In the genomic region with DNA sequence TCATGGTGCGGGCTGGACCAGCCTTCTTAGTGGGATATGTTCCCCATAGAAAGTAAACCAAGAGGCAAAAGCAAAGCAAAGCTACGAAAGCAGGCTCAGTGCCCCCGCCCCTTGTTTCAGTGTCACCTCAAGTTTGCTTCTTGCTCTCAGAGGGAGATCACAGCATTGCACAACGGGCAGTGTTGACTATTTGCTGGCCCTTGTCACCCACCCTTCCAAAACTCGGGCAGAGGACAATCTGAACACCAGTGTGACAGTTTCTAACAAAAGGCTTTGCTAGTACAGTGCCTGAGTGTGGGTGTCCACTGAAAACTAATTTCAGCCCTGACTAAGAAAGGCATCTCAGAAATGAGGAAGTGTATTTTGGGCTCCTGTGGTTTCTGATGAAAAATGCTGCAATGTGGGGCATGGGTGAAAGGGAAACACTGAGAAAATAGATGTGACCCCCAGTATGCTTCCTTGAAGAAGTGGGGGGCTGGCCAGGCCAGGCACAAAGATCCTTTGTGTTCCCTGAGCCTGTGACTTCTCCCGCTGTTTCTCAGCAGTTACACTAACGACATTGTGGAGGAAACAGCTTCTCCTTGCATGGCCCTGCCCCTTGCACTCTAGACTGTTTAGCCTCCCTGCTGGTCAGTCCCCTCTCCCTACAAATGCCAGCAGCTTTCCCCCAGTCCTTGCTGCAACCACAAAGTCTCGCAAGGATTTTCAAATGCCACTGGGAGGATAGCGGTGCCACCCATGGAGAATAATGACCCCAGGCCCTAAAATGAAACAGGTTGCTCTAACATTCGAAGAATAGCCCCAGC, we compare ENCODE assay signal across 1 cellular context.
TF ChIP-seq lines count a peak whose summit lies in the region.

No MANE protein-coding gene starts in this region.

TF ChIP-seq in GM12878, 131 proteins besides CTCF, POLR2A, EP300 and RAD21 (continued from another document and continues in another):
- TF ChIP-seq BHLHE40 (IDR thresholded peaks at IDR 0.05; ENCODE audit: borderline replicate concordance in 1 of 2, low read depth in 2 of 2, low read length in 1 of 2) = peak; percentile 27 to 43; a peak in 1 of 4 replicates
- no peak for TF ChIP-seq HDGF (IDR thresholded peaks at IDR 0.05)
- TF ChIP-seq MTA3 (IDR thresholded peaks at IDR 0.05; ENCODE audit: borderline replicate concordance, low read length) = peak; percentile 94; the same call in 1 of the 2 replicates
- peak; percentile 89 for TF ChIP-seq CREM (IDR thresholded peaks at IDR 0.05; ENCODE audit: low read depth)
- peak; percentile 61 for TF ChIP-seq ATF7 (IDR thresholded peaks at IDR 0.05; ENCODE audit: low read depth)
- TF ChIP-seq SMC3 (IDR thresholded peaks at IDR 0.05; ENCODE audit: borderline replicate concordance, low read length) = peak; percentile 1; the same call in 1 of the 2 replicates
- TF ChIP-seq, protein P1, sequence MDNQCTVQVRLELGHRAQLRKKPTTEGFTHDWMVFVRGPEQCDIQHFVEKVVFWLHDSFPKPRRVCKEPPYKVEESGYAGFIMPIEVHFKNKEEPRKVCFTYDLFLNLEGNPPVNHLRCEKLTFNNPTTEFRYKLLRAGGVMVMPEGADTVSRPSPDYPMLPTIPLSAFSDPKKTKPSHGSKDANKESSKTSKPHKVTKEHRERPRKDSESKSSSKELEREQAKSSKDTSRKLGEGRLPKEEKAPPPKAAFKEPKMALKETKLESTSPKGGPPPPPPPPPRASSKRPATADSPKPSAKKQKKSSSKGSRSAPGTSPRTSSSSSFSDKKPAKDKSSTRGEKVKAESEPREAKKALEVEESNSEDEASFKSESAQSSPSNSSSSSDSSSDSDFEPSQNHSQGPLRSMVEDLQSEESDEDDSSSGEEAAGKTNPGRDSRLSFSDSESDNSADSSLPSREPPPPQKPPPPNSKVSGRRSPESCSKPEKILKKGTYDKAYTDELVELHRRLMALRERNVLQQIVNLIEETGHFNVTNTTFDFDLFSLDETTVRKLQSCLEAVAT (IDR thresholded peaks at IDR 0.05) = peak; percentile 76
- no peak for TF ChIP-seq NFYA (IDR thresholded peaks at IDR 0.05; ENCODE audit: borderline replicate concordance, low read depth, low read length)
- TF ChIP-seq POLR2AphosphoS5 (IDR thresholded peaks at IDR 0.05; ENCODE audit: low read length) = peak; percentile 77
- TF ChIP-seq, protein P2, sequence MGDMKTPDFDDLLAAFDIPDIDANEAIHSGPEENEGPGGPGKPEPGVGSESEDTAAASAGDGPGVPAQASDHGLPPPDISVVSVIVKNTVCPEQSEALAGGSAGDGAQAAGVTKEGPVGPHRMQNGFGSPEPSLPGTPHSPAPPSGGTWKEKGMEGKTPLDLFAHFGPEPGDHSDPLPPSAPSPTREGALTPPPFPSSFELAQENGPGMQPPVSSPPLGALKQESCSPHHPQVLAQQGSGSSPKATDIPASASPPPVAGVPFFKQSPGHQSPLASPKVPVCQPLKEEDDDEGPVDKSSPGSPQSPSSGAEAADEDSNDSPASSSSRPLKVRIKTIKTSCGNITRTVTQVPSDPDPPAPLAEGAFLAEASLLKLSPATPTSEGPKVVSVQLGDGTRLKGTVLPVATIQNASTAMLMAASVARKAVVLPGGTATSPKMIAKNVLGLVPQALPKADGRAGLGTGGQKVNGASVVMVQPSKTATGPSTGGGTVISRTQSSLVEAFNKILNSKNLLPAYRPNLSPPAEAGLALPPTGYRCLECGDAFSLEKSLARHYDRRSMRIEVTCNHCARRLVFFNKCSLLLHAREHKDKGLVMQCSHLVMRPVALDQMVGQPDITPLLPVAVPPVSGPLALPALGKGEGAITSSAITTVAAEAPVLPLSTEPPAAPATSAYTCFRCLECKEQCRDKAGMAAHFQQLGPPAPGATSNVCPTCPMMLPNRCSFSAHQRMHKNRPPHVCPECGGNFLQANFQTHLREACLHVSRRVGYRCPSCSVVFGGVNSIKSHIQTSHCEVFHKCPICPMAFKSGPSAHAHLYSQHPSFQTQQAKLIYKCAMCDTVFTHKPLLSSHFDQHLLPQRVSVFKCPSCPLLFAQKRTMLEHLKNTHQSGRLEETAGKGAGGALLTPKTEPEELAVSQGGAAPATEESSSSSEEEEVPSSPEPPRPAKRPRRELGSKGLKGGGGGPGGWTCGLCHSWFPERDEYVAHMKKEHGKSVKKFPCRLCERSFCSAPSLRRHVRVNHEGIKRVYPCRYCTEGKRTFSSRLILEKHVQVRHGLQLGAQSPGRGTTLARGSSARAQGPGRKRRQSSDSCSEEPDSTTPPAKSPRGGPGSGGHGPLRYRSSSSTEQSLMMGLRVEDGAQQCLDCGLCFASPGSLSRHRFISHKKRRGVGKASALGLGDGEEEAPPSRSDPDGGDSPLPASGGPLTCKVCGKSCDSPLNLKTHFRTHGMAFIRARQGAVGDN (IDR thresholded peaks at IDR 0.05) = 0 out of 2 replicates have a peak, but pooled peaks have one; percentile 13
- no peak for TF ChIP-seq CHD4 (IDR thresholded peaks at IDR 0.05)
- peak; percentile 66; the same call in 1 of the 2 replicates for TF ChIP-seq JUND (IDR thresholded peaks at IDR 0.05; ENCODE audit: low read depth, low read length)
- TF ChIP-seq ZNF384 (IDR thresholded peaks at IDR 0.05; ENCODE audit: borderline replicate concordance, low read depth, low read length) = no peak
- TF ChIP-seq GABPA (IDR thresholded peaks at IDR 0.05; ENCODE audit: low read depth) = no peak
- peak; percentile 92 for TF ChIP-seq EED (IDR thresholded peaks at IDR 0.05; ENCODE audit: low read depth)
- TF ChIP-seq NR2F1 (conservative IDR thresholded peaks at IDR 0.05) = peak; percentile 51; the same call in 1 of the 2 replicates
- TF ChIP-seq, protein P3, sequence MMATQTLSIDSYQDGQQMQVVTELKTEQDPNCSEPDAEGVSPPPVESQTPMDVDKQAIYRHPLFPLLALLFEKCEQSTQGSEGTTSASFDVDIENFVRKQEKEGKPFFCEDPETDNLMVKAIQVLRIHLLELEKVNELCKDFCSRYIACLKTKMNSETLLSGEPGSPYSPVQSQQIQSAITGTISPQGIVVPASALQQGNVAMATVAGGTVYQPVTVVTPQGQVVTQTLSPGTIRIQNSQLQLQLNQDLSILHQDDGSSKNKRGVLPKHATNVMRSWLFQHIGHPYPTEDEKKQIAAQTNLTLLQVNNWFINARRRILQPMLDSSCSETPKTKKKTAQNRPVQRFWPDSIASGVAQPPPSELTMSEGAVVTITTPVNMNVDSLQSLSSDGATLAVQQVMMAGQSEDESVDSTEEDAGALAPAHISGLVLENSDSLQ (IDR thresholded peaks at IDR 0.05) = peak; percentile 34; the same call in 1 of the 2 replicates
- TF ChIP-seq, protein P4, sequence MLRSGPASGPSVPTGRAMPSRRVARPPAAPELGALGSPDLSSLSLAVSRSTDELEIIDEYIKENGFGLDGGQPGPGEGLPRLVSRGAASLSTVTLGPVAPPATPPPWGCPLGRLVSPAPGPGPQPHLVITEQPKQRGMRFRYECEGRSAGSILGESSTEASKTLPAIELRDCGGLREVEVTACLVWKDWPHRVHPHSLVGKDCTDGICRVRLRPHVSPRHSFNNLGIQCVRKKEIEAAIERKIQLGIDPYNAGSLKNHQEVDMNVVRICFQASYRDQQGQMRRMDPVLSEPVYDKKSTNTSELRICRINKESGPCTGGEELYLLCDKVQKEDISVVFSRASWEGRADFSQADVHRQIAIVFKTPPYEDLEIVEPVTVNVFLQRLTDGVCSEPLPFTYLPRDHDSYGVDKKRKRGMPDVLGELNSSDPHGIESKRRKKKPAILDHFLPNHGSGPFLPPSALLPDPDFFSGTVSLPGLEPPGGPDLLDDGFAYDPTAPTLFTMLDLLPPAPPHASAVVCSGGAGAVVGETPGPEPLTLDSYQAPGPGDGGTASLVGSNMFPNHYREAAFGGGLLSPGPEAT (IDR thresholded peaks at IDR 0.05; ENCODE audit: low read depth) = peak; percentile 64; the same call in 1 of the 2 replicates
- 0 out of 2 replicates have a peak, but pooled peaks have one; percentile 63 for TF ChIP-seq RCOR1 (conservative IDR thresholded peaks at IDR 0.05; ENCODE audit: low read depth, low read length)
- TF ChIP-seq, protein P5, sequence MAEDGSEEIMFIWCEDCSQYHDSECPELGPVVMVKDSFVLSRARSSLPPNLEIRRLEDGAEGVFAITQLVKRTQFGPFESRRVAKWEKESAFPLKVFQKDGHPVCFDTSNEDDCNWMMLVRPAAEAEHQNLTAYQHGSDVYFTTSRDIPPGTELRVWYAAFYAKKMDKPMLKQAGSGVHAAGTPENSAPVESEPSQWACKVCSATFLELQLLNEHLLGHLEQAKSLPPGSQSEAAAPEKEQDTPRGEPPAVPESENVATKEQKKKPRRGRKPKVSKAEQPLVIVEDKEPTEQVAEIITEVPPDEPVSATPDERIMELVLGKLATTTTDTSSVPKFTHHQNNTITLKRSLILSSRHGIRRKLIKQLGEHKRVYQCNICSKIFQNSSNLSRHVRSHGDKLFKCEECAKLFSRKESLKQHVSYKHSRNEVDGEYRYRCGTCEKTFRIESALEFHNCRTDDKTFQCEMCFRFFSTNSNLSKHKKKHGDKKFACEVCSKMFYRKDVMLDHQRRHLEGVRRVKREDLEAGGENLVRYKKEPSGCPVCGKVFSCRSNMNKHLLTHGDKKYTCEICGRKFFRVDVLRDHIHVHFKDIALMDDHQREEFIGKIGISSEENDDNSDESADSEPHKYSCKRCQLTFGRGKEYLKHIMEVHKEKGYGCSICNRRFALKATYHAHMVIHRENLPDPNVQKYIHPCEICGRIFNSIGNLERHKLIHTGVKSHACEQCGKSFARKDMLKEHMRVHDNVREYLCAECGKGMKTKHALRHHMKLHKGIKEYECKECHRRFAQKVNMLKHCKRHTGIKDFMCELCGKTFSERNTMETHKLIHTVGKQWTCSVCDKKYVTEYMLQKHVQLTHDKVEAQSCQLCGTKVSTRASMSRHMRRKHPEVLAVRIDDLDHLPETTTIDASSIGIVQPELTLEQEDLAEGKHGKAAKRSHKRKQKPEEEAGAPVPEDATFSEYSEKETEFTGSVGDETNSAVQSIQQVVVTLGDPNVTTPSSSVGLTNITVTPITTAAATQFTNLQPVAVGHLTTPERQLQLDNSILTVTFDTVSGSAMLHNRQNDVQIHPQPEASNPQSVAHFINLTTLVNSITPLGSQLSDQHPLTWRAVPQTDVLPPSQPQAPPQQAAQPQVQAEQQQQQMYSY (CRISPR knock-in tag; IDR thresholded peaks at IDR 0.05) = no peak
- peak; percentile 100 for TF ChIP-seq SPI1 (IDR thresholded peaks at IDR 0.05; ENCODE audit: borderline replicate concordance, insufficient read depth, low read depth, low read length)
- peak; percentile 90; the same call in 1 of the 2 replicates for TF ChIP-seq ZBED1 (IDR thresholded peaks at IDR 0.05; ENCODE audit: borderline replicate concordance)
- 0 out of 4 replicates have a peak, but pooled peaks of 1 of the 2 experiments have one; percentile 27 for TF ChIP-seq SRF (IDR thresholded peaks at IDR 0.05; ENCODE audit: low read depth in 2 of 2, low read length in 2 of 2)
- TF ChIP-seq STAT3 (IDR thresholded peaks at IDR 0.05; ENCODE audit: low read depth, low read length) = no peak
- TF ChIP-seq RUNX3 (IDR thresholded peaks at IDR 0.05; ENCODE audit: low read length) = peak; percentile 98
- TF ChIP-seq TCF12 (IDR thresholded peaks at IDR 0.05; ENCODE audit: low read depth, low read length) = peak; percentile 65
- TF ChIP-seq CREB1 (IDR thresholded peaks at IDR 0.05; ENCODE audit: low read depth) = 0 out of 2 replicates have a peak, but pooled peaks have one; percentile 51
- peak; percentile 66; the same call in 1 of the 2 replicates for TF ChIP-seq CBX5 (IDR thresholded peaks at IDR 0.05; ENCODE audit: low read depth)
- peak; percentile 83 for TF ChIP-seq IKZF1 (conservative IDR thresholded peaks at IDR 0.05)
- TF ChIP-seq NFIC (IDR thresholded peaks at IDR 0.05; ENCODE audit: low read depth, low read length) = peak; percentile 92
- TF ChIP-seq, protein P6, sequence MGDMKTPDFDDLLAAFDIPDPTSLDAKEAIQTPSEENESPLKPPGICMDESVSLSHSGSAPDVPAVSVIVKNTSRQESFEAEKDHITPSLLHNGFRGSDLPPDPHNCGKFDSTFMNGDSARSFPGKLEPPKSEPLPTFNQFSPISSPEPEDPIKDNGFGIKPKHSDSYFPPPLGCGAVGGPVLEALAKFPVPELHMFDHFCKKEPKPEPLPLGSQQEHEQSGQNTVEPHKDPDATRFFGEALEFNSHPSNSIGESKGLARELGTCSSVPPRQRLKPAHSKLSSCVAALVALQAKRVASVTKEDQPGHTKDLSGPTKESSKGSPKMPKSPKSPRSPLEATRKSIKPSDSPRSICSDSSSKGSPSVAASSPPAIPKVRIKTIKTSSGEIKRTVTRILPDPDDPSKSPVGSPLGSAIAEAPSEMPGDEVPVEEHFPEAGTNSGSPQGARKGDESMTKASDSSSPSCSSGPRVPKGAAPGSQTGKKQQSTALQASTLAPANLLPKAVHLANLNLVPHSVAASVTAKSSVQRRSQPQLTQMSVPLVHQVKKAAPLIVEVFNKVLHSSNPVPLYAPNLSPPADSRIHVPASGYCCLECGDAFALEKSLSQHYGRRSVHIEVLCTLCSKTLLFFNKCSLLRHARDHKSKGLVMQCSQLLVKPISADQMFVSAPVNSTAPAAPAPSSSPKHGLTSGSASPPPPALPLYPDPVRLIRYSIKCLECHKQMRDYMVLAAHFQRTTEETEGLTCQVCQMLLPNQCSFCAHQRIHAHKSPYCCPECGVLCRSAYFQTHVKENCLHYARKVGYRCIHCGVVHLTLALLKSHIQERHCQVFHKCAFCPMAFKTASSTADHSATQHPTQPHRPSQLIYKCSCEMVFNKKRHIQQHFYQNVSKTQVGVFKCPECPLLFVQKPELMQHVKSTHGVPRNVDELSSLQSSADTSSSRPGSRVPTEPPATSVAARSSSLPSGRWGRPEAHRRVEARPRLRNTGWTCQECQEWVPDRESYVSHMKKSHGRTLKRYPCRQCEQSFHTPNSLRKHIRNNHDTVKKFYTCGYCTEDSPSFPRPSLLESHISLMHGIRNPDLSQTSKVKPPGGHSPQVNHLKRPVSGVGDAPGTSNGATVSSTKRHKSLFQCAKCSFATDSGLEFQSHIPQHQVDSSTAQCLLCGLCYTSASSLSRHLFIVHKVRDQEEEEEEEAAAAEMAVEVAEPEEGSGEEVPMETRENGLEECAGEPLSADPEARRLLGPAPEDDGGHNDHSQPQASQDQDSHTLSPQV (IDR thresholded peaks at IDR 0.05) = no peak
- TF ChIP-seq MEF2A (IDR thresholded peaks at IDR 0.05; ENCODE audit: insufficient read depth, low read depth, low read length) = peak; percentile 98
- peak; percentile 24; the same call in 1 of the 2 replicates for TF ChIP-seq MXI1 (IDR thresholded peaks at IDR 0.05; ENCODE audit: low read depth, low read length)
- peak; percentile 90 for TF ChIP-seq IKZF2 (IDR thresholded peaks at IDR 0.05)
- TF ChIP-seq TARDBP (IDR thresholded peaks at IDR 0.05; ENCODE audit: borderline replicate concordance) = peak; percentile 86; the same call in 1 of the 2 replicates
- peak; percentile 68; the same call in 1 of the 2 replicates for TF ChIP-seq BACH1 (IDR thresholded peaks at IDR 0.05; ENCODE audit: borderline replicate concordance)
- TF ChIP-seq SMARCA5 (IDR thresholded peaks at IDR 0.05) = peak; percentile 88
- peak; percentile 96 for TF ChIP-seq DPF2 (IDR thresholded peaks at IDR 0.05)
- peak; percentile 96 for TF ChIP-seq CBFB (IDR thresholded peaks at IDR 0.05; ENCODE audit: low read depth)
- 0 out of 2 replicates have a peak, but pooled peaks have one; percentile 82 for TF ChIP-seq ZNF207 (IDR thresholded peaks at IDR 0.05; ENCODE audit: borderline replicate concordance)
- TF ChIP-seq CEBPB (IDR thresholded peaks at IDR 0.05; ENCODE audit: borderline replicate concordance in 1 of 2, low read depth in 2 of 2, low read length in 2 of 2) = peak in 1 of 2 experiments; percentile 67; a peak in 2 of 4 replicates
- no peak for TF ChIP-seq RELA (IDR thresholded peaks at IDR 0.05; ENCODE audit: borderline replicate concordance, partially characterized antibody)
